ENCODE assay signal across 1 cellular context in the genomic region with DNA sequence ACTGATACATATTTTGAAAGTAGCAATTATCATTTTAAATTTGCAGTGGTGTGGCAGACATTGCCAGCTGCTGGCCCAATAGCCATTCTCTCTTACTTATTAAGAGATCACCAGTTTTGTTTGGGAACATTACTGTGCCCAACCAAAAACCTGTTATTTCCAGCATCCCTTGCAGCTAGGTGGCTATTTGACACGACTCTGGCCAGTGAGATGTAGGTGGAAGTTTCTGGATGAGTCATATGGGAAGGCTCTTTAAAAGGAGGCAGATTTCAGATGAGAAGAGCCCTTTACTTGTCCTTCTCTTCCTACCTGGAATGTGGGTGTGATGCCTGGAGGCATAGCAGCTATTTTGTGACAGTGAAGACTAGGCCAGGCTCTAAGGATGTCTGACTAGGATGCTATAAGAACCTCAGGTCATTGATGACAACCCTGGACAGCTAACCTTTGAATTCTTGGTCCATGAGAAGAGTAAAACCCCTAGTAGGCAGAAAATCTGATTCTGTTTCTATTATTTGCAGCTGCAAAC.
TF ChIP-seq lines count a peak whose summit lies in the region.

No MANE protein-coding gene starts in this region.

TF ChIP-seq in GM12878, 131 proteins besides CTCF, POLR2A, EP300 and RAD21 (continued from another document):
- TF ChIP-seq CREB1 (IDR thresholded peaks at IDR 0.05; ENCODE audit: low read depth) (no peak), NR2C2 (IDR thresholded peaks at IDR 0.05; ENCODE audit: borderline replicate concordance, control insufficient read depth, insufficient read length, low read depth) (no peak), CBX5 (IDR thresholded peaks at IDR 0.05; ENCODE audit: low read depth) (peak; percentile 77; the same call in 1 of the 2 replicates), SIX5 (IDR thresholded peaks at IDR 0.05; ENCODE audit: low read depth, low read length, severe bottlenecking) (no peak), RAD51 (IDR thresholded peaks at IDR 0.05) (no peak), RELA (IDR thresholded peaks at IDR 0.05; ENCODE audit: borderline replicate concordance, partially characterized antibody) (no peak)
- TF ChIP-seq, protein P1, sequence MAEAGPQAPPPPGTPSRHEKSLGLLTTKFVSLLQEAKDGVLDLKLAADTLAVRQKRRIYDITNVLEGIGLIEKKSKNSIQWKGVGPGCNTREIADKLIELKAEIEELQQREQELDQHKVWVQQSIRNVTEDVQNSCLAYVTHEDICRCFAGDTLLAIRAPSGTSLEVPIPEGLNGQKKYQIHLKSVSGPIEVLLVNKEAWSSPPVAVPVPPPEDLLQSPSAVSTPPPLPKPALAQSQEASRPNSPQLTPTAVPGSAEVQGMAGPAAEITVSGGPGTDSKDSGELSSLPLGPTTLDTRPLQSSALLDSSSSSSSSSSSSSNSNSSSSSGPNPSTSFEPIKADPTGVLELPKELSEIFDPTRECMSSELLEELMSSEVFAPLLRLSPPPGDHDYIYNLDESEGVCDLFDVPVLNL (IDR thresholded peaks at IDR 0.05; ENCODE audit: low read depth, low read length), result no peak
- TF ChIP-seq, protein P2, sequence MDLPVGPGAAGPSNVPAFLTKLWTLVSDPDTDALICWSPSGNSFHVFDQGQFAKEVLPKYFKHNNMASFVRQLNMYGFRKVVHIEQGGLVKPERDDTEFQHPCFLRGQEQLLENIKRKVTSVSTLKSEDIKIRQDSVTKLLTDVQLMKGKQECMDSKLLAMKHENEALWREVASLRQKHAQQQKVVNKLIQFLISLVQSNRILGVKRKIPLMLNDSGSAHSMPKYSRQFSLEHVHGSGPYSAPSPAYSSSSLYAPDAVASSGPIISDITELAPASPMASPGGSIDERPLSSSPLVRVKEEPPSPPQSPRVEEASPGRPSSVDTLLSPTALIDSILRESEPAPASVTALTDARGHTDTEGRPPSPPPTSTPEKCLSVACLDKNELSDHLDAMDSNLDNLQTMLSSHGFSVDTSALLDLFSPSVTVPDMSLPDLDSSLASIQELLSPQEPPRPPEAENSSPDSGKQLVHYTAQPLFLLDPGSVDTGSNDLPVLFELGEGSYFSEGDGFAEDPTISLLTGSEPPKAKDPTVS (IDR thresholded peaks at IDR 0.05; ENCODE audit: low read depth, low read length), result no peak
